Comparison of ENCODE assay signal across 19 cellular contexts in genomic region chr4:82104578-82104977, GRCh38.
A peak's percentile ranks its signal among the peaks of the same experiment; 100 is the strongest.
DNase-seq lines count a peak whose midpoint lies in the region; ATAC-seq, FAIRE-seq and TF ChIP-seq lines count a peak whose summit lies in the region.
"Had no signal": no experiment of that assay in that cellular context is flagged by ENCODE, and none has a peak within 500 bp of the region (broad histone marks: within the 10 kb centered on the region; RNA-seq: fewer than 3 reads in every experiment).

No MANE protein-coding gene starts in this region.

- no peak overlapping the region for H3K4me3 Mint-ChIP-seq in WTC11
- no peak overlapping the region for H3K4me3 Mint-ChIP-seq in stimulated activated memory B cell treated with anti-CD40 and anti-IgM and Interleukin-4, amounts not matched to agents 10 μg/mL and 1 μg/mL and 100 μg/mL, for 72 hours
- H3K4me3 Mint-ChIP-seq: CD8-positive, alpha-beta T cell; HFFc6 had no signal

- no peak overlapping the region for H3K27ac ChIP-seq in tibial nerve

- DNase-seq in H7 = peak; percentile 10
- no peak for DNase-seq in WTC11 (ENCODE audit: low spot score)
- DNase-seq in iPS DF 4.7 (ENCODE audit: extremely low read depth, low spot score) = peak; percentile 51
- DNase-seq in tibial nerve (ENCODE audit: low spot score in 2 of 2) = no peak
- DNase-seq in COLO829 (ENCODE audit: low spot score) = no peak
- DNase-seq in GM12892 (ENCODE audit: insufficient read length) = no peak
- DNase-seq: C1 segment of cervical spinal cord; CD8-positive, alpha-beta T cell; DMS 273 treated with DMSO at 0.1 percent for 48 hours; DMS79; EL; GF-D8; HFFc6 had no signal

- no peaks in the 10 kb centered on the region for H3K27me3 ChIP-seq in H7 (ENCODE audit: control insufficient read depth, insufficient read depth, low read length)
- no peaks in the 10 kb centered on the region for H3K27me3 ChIP-seq in tibial nerve

- H3K36me3 ChIP-seq in H7 (replicated peaks; ENCODE audit: control insufficient read depth, insufficient read depth, low read length) = no peaks in the 10 kb centered on the region
- H3K36me3 ChIP-seq in tibial nerve = no peaks in the 10 kb centered on the region
- H3K36me3 ChIP-seq: HAP-1 had no signal

- no peak for FAIRE-seq in GM12892 (lab: Jason Lieb, UNC)
- FAIRE-seq: D721Med, GM12891, H1 had no signal

- H3K4me1 ChIP-seq in tibial nerve = no peaks in the 10 kb centered on the region

- 95 to 100% methylated on average over 1 of the region's 1 CpG for WGBS in tibial nerve, 2 donors

- TF ChIP-seq CTCF in WTC11 (IDR thresholded peaks at IDR 0.05) (no peak), tibial nerve (IDR thresholded peaks at IDR 0.05) (no peak)

- peaks cover 15% of the 10 kb centered on the region for H3K4me1 Mint-ChIP-seq in WTC11
- no peaks in the 10 kb centered on the region for H3K4me1 Mint-ChIP-seq in stimulated activated memory B cell treated with anti-CD40 and anti-IgM and Interleukin-4, amounts not matched to agents 10 μg/mL and 1 μg/mL and 100 μg/mL, for 72 hours

- ATAC-seq in WTC11 = peak; percentile 91
- ATAC-seq in stimulated activated memory B cell treated with anti-CD40 and anti-IgM and Interleukin-4, amounts not matched to agents 10 μg/mL and 1 μg/mL and 100 μg/mL, for 72 hours = peak; percentile 20
- no peak for ATAC-seq in HG03045 (IDR thresholded peaks at IDR 0.05; ENCODE audit: unreplicated experiment)
- ATAC-seq: CD8-positive, alpha-beta T cell had no signal

- H3K9me3 Mint-ChIP-seq in WTC11 = peaks cover 7% of the 10 kb centered on the region; the same call in 1 of the 2 replicates
- no peaks in the 10 kb centered on the region for H3K9me3 Mint-ChIP-seq in stimulated activated memory B cell treated with anti-CD40 and anti-IgM and Interleukin-4, amounts not matched to agents 10 μg/mL and 1 μg/mL and 100 μg/mL, for 72 hours
- H3K9me3 Mint-ChIP-seq: CD8-positive, alpha-beta T cell had no signal

- POLR2A ChIA-PET in WTC11 (lab: Charles Lee) = no interaction called here

- H3K27me3 Mint-ChIP-seq in WTC11 (ENCODE audit: low read depth) = no peaks in the 10 kb centered on the region
- H3K27me3 Mint-ChIP-seq in stimulated activated memory B cell treated with anti-CD40 and anti-IgM and Interleukin-4, amounts not matched to agents 10 μg/mL and 1 μg/mL and 100 μg/mL, for 72 hours = no peaks in the 10 kb centered on the region

- H3K36me3 Mint-ChIP-seq in WTC11 = no peaks in the 10 kb centered on the region
- H3K36me3 Mint-ChIP-seq in stimulated activated memory B cell treated with anti-CD40 and anti-IgM and Interleukin-4, amounts not matched to agents 10 μg/mL and 1 μg/mL and 100 μg/mL, for 72 hours = no peaks in the 10 kb centered on the region
- H3K36me3 Mint-ChIP-seq: CD8-positive, alpha-beta T cell had no signal

- H3K4me3 ChIP-seq in H7 (ENCODE audit: insufficient read depth, low read depth, low read length) (no peak overlapping the region), tibial nerve (no peak overlapping the region)
- H3K4me3 ChIP-seq: HAP-1 had no signal

- TF ChIP-seq POLR2A in tibial nerve (IDR thresholded peaks at IDR 0.05) (no peak), GM12892 (IDR thresholded peaks at IDR 0.05; ENCODE audit: low read depth, low read length) (no peak)

- CTCF ChIA-PET in WTC11 (lab: Charles Lee) = no interaction called here

- no peak overlapping the region for H3K27ac Mint-ChIP-seq in WTC11
- H3K27ac Mint-ChIP-seq in stimulated activated memory B cell treated with anti-CD40 and anti-IgM and Interleukin-4, amounts not matched to agents 10 μg/mL and 1 μg/mL and 100 μg/mL, for 72 hours = no peak overlapping the region
- H3K27ac Mint-ChIP-seq: CD8-positive, alpha-beta T cell; HFFc6 had no signal

- H3K9me3 ChIP-seq in tibial nerve = no peaks in the 10 kb centered on the region
- H3K9me3 ChIP-seq: HAP-1 had no signal

- TF ChIP-seq EP300 in tibial nerve (IDR thresholded peaks at IDR 0.05) = no peak

TF ChIP-seq in WTC11, 78 proteins besides CTCF, POLR2A, EP300 and RAD21:
- TF ChIP-seq ZNF396 (CRISPR knock-in tag; IDR thresholded peaks at IDR 0.05; ENCODE audit: borderline replicate concordance) (no peak), ZBTB21 (CRISPR knock-in tag; IDR thresholded peaks at IDR 0.05; ENCODE audit: borderline replicate concordance) (no peak), ZNF121 (CRISPR knock-in tag; IDR thresholded peaks at IDR 0.05) (peak; percentile 43; the same call in 1 of the 2 replicates), ZNF423 (CRISPR knock-in tag; IDR thresholded peaks at IDR 0.05) (peak; percentile 35; the same call in 1 of the 2 replicates), ZNF416 (CRISPR knock-in tag; IDR thresholded peaks at IDR 0.05) (no peak), HMGA2 (CRISPR knock-in tag; IDR thresholded peaks at IDR 0.05) (no peak), NFATC4 (CRISPR knock-in tag; IDR thresholded peaks at IDR 0.05) (no peak)

Comparison
In these comparisons a context has a peak if more than half of its experiments do, and no peak if none do; other contexts are left out.
1. DNase-seq: peak in H7 (single experiment) and iPS DF 4.7 (single experiment); none in WTC11 (single experiment), tibial nerve (0 of 2), COLO829 (single experiment) and GM12892 (single experiment).